In genomic region chr7:3301831-3302618, GRCh38 we compare ENCODE assay signal across 8 cellular contexts. TPM values are rescaled to one million over a fixed set of nuclear protein-coding genes. Genes with fewer than 3 reads are reported as not detected.
DNase-seq lines count a peak whose midpoint lies in the region; ATAC-seq, FAIRE-seq and TF ChIP-seq lines count a peak whose summit lies in the region.

No MANE protein-coding gene starts in this region.

- H3K4me1 Mint-ChIP-seq in activated CD4-positive, alpha-beta T cell treated with anti-CD3 and anti-CD28 coated beads, Interleukin-2, amount 10 ng/mL, durations not matched to agents 24 days and 14 days = peaks cover 12% of the 10 kb centered on the region
- peaks cover 9 to 19% of the 10 kb centered on the region in 2 donors for H3K4me1 Mint-ChIP-seq in natural killer cell

- ATAC-seq in natural killer cell (no peak), HG03442 (IDR thresholded peaks at IDR 0.05; ENCODE audit: unreplicated experiment) (no peak), GM19467 (IDR thresholded peaks at IDR 0.05; ENCODE audit: unreplicated experiment) (no peak)

- DNase-seq in CD1c-positive myeloid dendritic cell (ENCODE audit: extremely low spot score) = peak; percentile 56
- peak; percentile 60 for DNase-seq in LHCN-M2 (ENCODE audit: low read depth)
- DNase-seq in activated CD4-positive, alpha-beta T cell treated with anti-CD3 and anti-CD28 coated beads, Interleukin-2, amount 10 ng/mL, durations not matched to agents 24 days and 14 days = peak; percentile 65
- peak; percentile 52 for DNase-seq in fibroblast of gingiva (ENCODE audit: low read depth)
- DNase-seq in natural killer cell = peak; percentile 18
- DNase-seq in H54 (ENCODE audit: insufficient read length, low spot score) = no peak

- TF ChIP-seq POLR2A in H54 (IDR thresholded peaks at IDR 0.05; ENCODE audit: low read depth, low read length) = no peak

- no peak overlapping the region for H3K27ac Mint-ChIP-seq in activated CD4-positive, alpha-beta T cell treated with anti-CD3 and anti-CD28 coated beads, Interleukin-2, amount 10 ng/mL, durations not matched to agents 24 days and 14 days
- peak overlapping the region in 1 of 2 donors; percentile 54 for H3K27ac Mint-ChIP-seq in natural killer cell

- H3K36me3 Mint-ChIP-seq in activated CD4-positive, alpha-beta T cell treated with anti-CD3 and anti-CD28 coated beads, Interleukin-2, amount 10 ng/mL, durations not matched to agents 24 days and 14 days (ENCODE audit: low read depth) = peaks cover 1% of the 10 kb centered on the region
- peaks cover 7% of the 10 kb centered on the region for H3K36me3 Mint-ChIP-seq in natural killer cell

- FAIRE-seq in H54 (lab: Jason Lieb, UNC) = no peak

- H3K4me3 Mint-ChIP-seq in activated CD4-positive, alpha-beta T cell treated with anti-CD3 and anti-CD28 coated beads, Interleukin-2, amount 10 ng/mL, durations not matched to agents 24 days and 14 days = peak overlapping the region; percentile 62
- H3K4me3 Mint-ChIP-seq in natural killer cell = peak overlapping the region; percentile 66

- no peaks in the 10 kb centered on the region for H3K9me3 Mint-ChIP-seq in activated CD4-positive, alpha-beta T cell treated with anti-CD3 and anti-CD28 coated beads, Interleukin-2, amount 10 ng/mL, durations not matched to agents 24 days and 14 days
- no peaks in the 10 kb centered on the region for H3K9me3 Mint-ChIP-seq in natural killer cell

- intact Hi-C loops in activated CD4-positive, alpha-beta T cell treated with anti-CD3 and anti-CD28 coated beads, Interleukin-2, amount 10 ng/mL, durations not matched to agents 24 days and 14 days (cut with micrococcal nuclease) = loop anchor here (2.0 to 5.0 kb wide), 3 partner anchors 160 to 437 kb away; no protein-coding TSS in a partner anchor
- intact Hi-C loops in natural killer cell (cut with micrococcal nuclease) = no loop called here

- peaks cover 64% of the 10 kb centered on the region for H3K27me3 Mint-ChIP-seq in activated CD4-positive, alpha-beta T cell treated with anti-CD3 and anti-CD28 coated beads, Interleukin-2, amount 10 ng/mL, durations not matched to agents 24 days and 14 days
- peaks cover 52 to 74% of the 10 kb centered on the region in 2 donors for H3K27me3 Mint-ChIP-seq in natural killer cell (ENCODE audit: low read depth in 2 of 2)

- TF ChIP-seq CTCF in natural killer cell (IDR thresholded peaks at IDR 0.05) = no peak

RNA-seq across cellular contexts. Expression of gene SDK1, which starts 1.0 kb away (rescaled TPM):
- total RNA-seq in LHCN-M2 (2014; rRNA removed) (7.2 and 8.3 TPM in 2 replicates), natural killer cell (under 1 TPM in 2 of 3 donors, not detected in 1; 0.05 to 0.11 TPM)
- 6.1 TPM for polyA plus RNA-seq in LHCN-M2 (2012)
- 0.14 and 0.16 TPM in 2 replicates for total RNA-seq in activated CD4-positive, alpha-beta T cell treated with anti-CD3 and anti-CD28 coated beads, Interleukin-2, amount 10 ng/mL, durations not matched to agents 24 days and 14 days
